ENCODE assay signal across 8 cellular contexts in genomic region chr14:70078329-70078728, GRCh38.
"Had no signal": no experiment of that assay in that cellular context is flagged by ENCODE, and none has a peak within 500 bp of the region (broad histone marks: within the 10 kb centered on the region; RNA-seq: fewer than 3 reads in every experiment).

No MANE protein-coding gene starts in this region.

- H3K4me2 ChIP-seq: KMS-11 had no signal

- DNase-seq: GM23248, GOT3, H7, IMR-90, KBM-7 had no signal

- H3K27ac ChIP-seq: GM23248, KMS-11 had no signal

- H2AFZ ChIP-seq: GM23248 had no signal

- H3K36me3 ChIP-seq: HAP-1 had no signal

- H3K9me3 ChIP-seq: HAP-1 had no signal

- H3K9ac ChIP-seq: GM23248, KMS-11 had no signal

- H3K4me1 ChIP-seq: HAP-1 had no signal

- H3K4me3 ChIP-seq: GM23248, HAP-1 had no signal

- ATAC-seq: HCT116 had no signal
